7 cellular contexts compared by ENCODE assay signal in genomic region chr11:102476812-102477211, GRCh38. TPM values are rescaled to one million over a fixed set of nuclear protein-coding genes. Genes with fewer than 3 reads are reported as not detected.
A peak's percentile ranks its signal among the peaks of the same experiment; 100 is the strongest.
DNase-seq lines count a peak whose midpoint lies in the region; ATAC-seq and TF ChIP-seq lines count a peak whose summit lies in the region.

No MANE protein-coding gene starts in this region.

- H3K27me3 ChIP-seq in esophagus (ENCODE audit: control insufficient read depth in 1 of 2, insufficient read depth in 2 of 2, low read length in 2 of 2): no peaks in the 10 kb centered on the region
- no peaks in the 10 kb centered on the region for H3K27me3 ChIP-seq in stomach

- TF ChIP-seq POLR2A in Raji (IDR thresholded peaks at IDR 0.05; ENCODE audit: insufficient read depth, low read depth, low read length) (peak; percentile 64), stomach (IDR thresholded peaks at IDR 0.05) (no peak)

- H3K27ac ChIP-seq in esophagus (ENCODE audit: low read depth in 2 of 2, low read length in 1 of 2) (peak overlapping the region; percentile 15 to 29), stomach (peak overlapping the region; percentile 36 to 77 (median 70))

- H3K9me3 ChIP-seq in esophagus (ENCODE audit: control insufficient read depth in 2 of 2, insufficient read depth in 1 of 2, low read depth in 1 of 2, low read length in 1 of 2) (no peaks in the 10 kb centered on the region), stomach (no peaks in the 10 kb centered on the region)

- H3K36me3 ChIP-seq in esophagus (ENCODE audit: control insufficient read depth in 2 of 2, insufficient read depth in 2 of 2, low read length in 1 of 2) (no peaks in the 10 kb centered on the region), stomach (no peaks in the 10 kb centered on the region)

- peak; percentile 17 for ATAC-seq in GM18520 (IDR thresholded peaks at IDR 0.05; ENCODE audit: unreplicated experiment)
- ATAC-seq in HG03196 (IDR thresholded peaks at IDR 0.05; ENCODE audit: unreplicated experiment): peak; percentile 33

- DNase-seq in stomach (peak; percentile 83), amygdala (lab: John Stamatoyannopoulos, UW) (no peak)
- DNase-seq in stimulated activated CD4-positive, alpha-beta T cell treated with anti-CD3 and anti-CD28 coated beads, Interleukin-4, amount 100 ng/mL, for 24 hours: no peak

- WGBS in esophagus, 2 donors: 8 to 11% methylated on average over 1 of the region's 1 CpG
- WGBS in stomach, 5 donors: 5 to 19% (median 11%) methylated on average over 1 of the region's 1 CpG

- H3K4me3 ChIP-seq in esophagus (ENCODE audit: low read depth in 1 of 2, low read length in 2 of 2): no peak overlapping the region
- H3K4me3 ChIP-seq in stomach: no peak overlapping the region

- no peak for TF ChIP-seq CTCF in stomach (IDR thresholded peaks at IDR 0.05)

- no peak for TF ChIP-seq EP300 in stomach (IDR thresholded peaks at IDR 0.05)

- H3K4me1 ChIP-seq in esophagus (ENCODE audit: control insufficient read depth in 2 of 2, insufficient read depth in 2 of 2, low read length in 1 of 2) (no peaks in the 10 kb centered on the region), stomach (peaks cover 0 to 36% (median 22%) of the 10 kb centered on the region in 4 donors)

- intact Hi-C loops in stomach (cut with DNase I; ENCODE audit: low total_unique reads): no loop called here

RNA-seq across cellular contexts. Expression of gene TMEM123, which starts 24.2 kb away (rescaled TPM):
- 10 to 100 TPM; 24.5 to 46.2 TPM for polyA plus RNA-seq in esophagus
- total RNA-seq in stomach: 100 to 1,000 TPM in 2 of 5 donors, 10 to 100 TPM in 3; 16.2 to 226 (median 75.3) TPM
- polyA plus RNA-seq in stomach: 10 to 100 TPM; 47.2 to 53.6 (median 49.6) TPM

RNA-seq across cellular contexts. Expression of gene MMP7, which starts 53.7 kb away (rescaled TPM):
- polyA plus RNA-seq in esophagus: under 1 TPM; 0.10 to 0.42 TPM
- 1 to 10 TPM in 2 of 5 donors, under 1 TPM in 1, not detected in 2; 0.37 to 2.0 (median 1.3) TPM for total RNA-seq in stomach
- 10 to 100 TPM in 1 of 3 donors, 1 to 10 TPM in 1, not detected in 1; 2.1 to 45.1 TPM for polyA plus RNA-seq in stomach
